In genomic region chr3:14957163-14957562, GRCh38 we compare ENCODE assay signal across 18 cellular contexts. TPM values are rescaled to one million over a fixed set of nuclear protein-coding genes. Genes with fewer than 3 reads are reported as not detected.
DNase-seq lines count a peak whose midpoint lies in the region; ATAC-seq and TF ChIP-seq lines count a peak whose summit lies in the region.
"Had no signal": no experiment of that assay in that cellular context is flagged by ENCODE, and none has a peak within 500 bp of the region (broad histone marks: within the 10 kb centered on the region; RNA-seq: fewer than 3 reads in every experiment).

No MANE protein-coding gene starts in this region.

- no peaks in the 10 kb centered on the region for H3K27me3 ChIP-seq in CD4-positive, CD25-positive, alpha-beta regulatory T cell (ENCODE audit: control insufficient read depth, insufficient read depth, low read length)
- H3K27me3 ChIP-seq in GM23338 (ENCODE audit: insufficient read depth): no peaks in the 10 kb centered on the region
- no peaks in the 10 kb centered on the region for H3K27me3 ChIP-seq in neural cell (ENCODE audit: insufficient read depth, low read depth, low read length)
- H3K27me3 ChIP-seq: BLaER1 treated with 17β-estradiol and CSF1 and Interleukin-3, amounts not matched to agents 10 nM and 100 nM had no signal

- peaks cover 28% of the 10 kb centered on the region for H3K4me1 ChIP-seq in CD4-positive, CD25-positive, alpha-beta regulatory T cell (ENCODE audit: control insufficient read depth, insufficient read depth, low read length, poor library complexity, severe bottlenecking)
- peaks cover 16% of the 10 kb centered on the region for H3K4me1 ChIP-seq in GM23338 (ENCODE audit: insufficient read depth)
- H3K4me1 ChIP-seq in OCI-LY7 (ENCODE audit: insufficient read depth, low read length, poor library complexity, severe bottlenecking): peaks cover 31% of the 10 kb centered on the region

- peaks cover 42% of the 10 kb centered on the region for H4K20me1 ChIP-seq in GM23338 (replicated peaks; ENCODE audit: insufficient read depth)
- H4K20me1 ChIP-seq in OCI-LY7 (ENCODE audit: insufficient read depth, low read length): no peaks in the 10 kb centered on the region
- no peaks in the 10 kb centered on the region for H4K20me1 ChIP-seq in neural cell (ENCODE audit: insufficient read depth)

- H3K4me2 ChIP-seq in GM23338 (no peak overlapping the region), OCI-LY7 (ENCODE audit: low read length) (peak overlapping the region; percentile 49), neural cell (ENCODE audit: low read length) (peak overlapping the region; percentile 27)

- peak overlapping the region; percentile 1 for H3K4me3 ChIP-seq in CD4-positive, CD25-positive, alpha-beta regulatory T cell (ENCODE audit: low read depth, low read length)
- H3K4me3 ChIP-seq in GM23338 (no peak overlapping the region), OCI-LY7 (ENCODE audit: low read depth, low read length, poor library complexity, severe bottlenecking) (no peak overlapping the region), neural cell (ENCODE audit: low read length) (peak overlapping the region; percentile 41)
- H3K4me3 ChIP-seq: BLaER1 treated with 17β-estradiol and CSF1 and Interleukin-3, amounts not matched to agents 10 nM and 100 nM; HAP-1; SK-N-MC had no signal

- CTCF ChIA-PET in OCI-LY7 (lab: Charles Lee; ENCODE audit: unreplicated experiment): interaction anchor here (1.1 kb wide), 1 partner anchor 9 kb away, joined by 4 read pairs; no protein-coding TSS in a partner anchor

- H3K27ac ChIP-seq in CD4-positive, CD25-positive, alpha-beta regulatory T cell (ENCODE audit: insufficient read depth, low read length, poor library complexity, severe bottlenecking): no peak overlapping the region
- H3K27ac ChIP-seq in GM23338 (ENCODE audit: low read depth) (no peak overlapping the region), OCI-LY7 (ENCODE audit: low read depth, low read length, poor library complexity, severe bottlenecking) (no peak overlapping the region), neural cell (ENCODE audit: low read length) (peak overlapping the region; percentile 74)
- H3K27ac ChIP-seq: BLaER1 treated with 17β-estradiol and CSF1 and Interleukin-3, amounts not matched to agents 10 nM and 100 nM; SK-N-MC had no signal

- H3K9ac ChIP-seq in neural cell (ENCODE audit: low read length): peak overlapping the region; percentile 48
- H3K9ac ChIP-seq: BLaER1 treated with 17β-estradiol and CSF1 and Interleukin-3, amounts not matched to agents 10 nM and 100 nM had no signal

- H3K4me1 Mint-ChIP-seq in CD4-positive, CD25-positive, alpha-beta regulatory T cell: peaks cover 48 to 70% (median 54%) of the 10 kb centered on the region in 4 donors
- H3K4me1 Mint-ChIP-seq in GM23338: peaks cover 31% of the 10 kb centered on the region

- no peaks in the 10 kb centered on the region for H3K9me3 ChIP-seq in CD4-positive, CD25-positive, alpha-beta regulatory T cell (ENCODE audit: control insufficient read depth in 2 of 2, low read length in 2 of 2)
- no peaks in the 10 kb centered on the region for H3K9me3 ChIP-seq in OCI-LY7 (ENCODE audit: low read length)
- H3K9me3 ChIP-seq in neural cell (ENCODE audit: low read length): no peaks in the 10 kb centered on the region
- H3K9me3 ChIP-seq: BLaER1 treated with 17β-estradiol and CSF1 and Interleukin-3, amounts not matched to agents 10 nM and 100 nM; HAP-1 had no signal

- POLR2A ChIA-PET in OCI-LY7 (lab: Charles Lee): interaction anchor here (0.6 to 1.8 kb wide), 4 partner anchors 9 to 639 kb away, joined by 3 to 5 read pairs (median 3); no protein-coding TSS in a partner anchor

- H3K36me3 Mint-ChIP-seq in CD4-positive, CD25-positive, alpha-beta regulatory T cell: peaks cover 12% of the 10 kb centered on the region
- 0 out of 3 replicates have a peak, but pooled peaks cover 5% of the 10 kb centered on the region for H3K36me3 Mint-ChIP-seq in GM23338 (ENCODE audit: low read depth)

- H3K9me3 Mint-ChIP-seq in CD4-positive, CD25-positive, alpha-beta regulatory T cell: no peaks in the 10 kb centered on the region
- H3K9me3 Mint-ChIP-seq in GM23338: no peaks in the 10 kb centered on the region
- H3K9me3 Mint-ChIP-seq: CD8-positive, alpha-beta memory T cell had no signal

- H3K79me2 ChIP-seq in GM23338 (replicated peaks; ENCODE audit: insufficient read depth): peaks cover 100% of the 10 kb centered on the region
- peaks cover 88% of the 10 kb centered on the region for H3K79me2 ChIP-seq in OCI-LY7 (ENCODE audit: insufficient read depth, low read depth, low read length)
- peaks cover 26% of the 10 kb centered on the region for H3K79me2 ChIP-seq in neural cell (replicated peaks; ENCODE audit: insufficient read depth, low read length)

- peaks cover 7% of the 10 kb centered on the region for H3K36me3 ChIP-seq in CD4-positive, CD25-positive, alpha-beta regulatory T cell (ENCODE audit: control insufficient read depth, insufficient read depth, low read length)
- H3K36me3 ChIP-seq in GM23338 (ENCODE audit: insufficient read depth) (no peaks in the 10 kb centered on the region; the same call in 1 of the 2 replicates), OCI-LY7 (ENCODE audit: insufficient read depth, low read length) (peaks cover 41% of the 10 kb centered on the region), neural cell (ENCODE audit: insufficient read depth, low read length) (peaks cover 4% of the 10 kb centered on the region)

- H3F3A ChIP-seq in GM23338 (replicated peaks; ENCODE audit: low read depth) (no peaks in the 10 kb centered on the region), neural cell (ENCODE audit: insufficient read depth, low read length, poor library complexity, severe bottlenecking) (no peaks in the 10 kb centered on the region)

- peak overlapping the region in 1 of 3 donors; percentile 23 for H3K27ac Mint-ChIP-seq in CD4-positive, CD25-positive, alpha-beta regulatory T cell
- no peak overlapping the region for H3K27ac Mint-ChIP-seq in GM23338

- no peaks in the 10 kb centered on the region for H3K27me3 Mint-ChIP-seq in CD4-positive, CD25-positive, alpha-beta regulatory T cell
- peaks cover 3% of the 10 kb centered on the region for H3K27me3 Mint-ChIP-seq in GM23338 (ENCODE audit: insufficient read depth, low read depth, poor library complexity)
- H3K27me3 Mint-ChIP-seq: CD8-positive, alpha-beta memory T cell had no signal

- no peak for ATAC-seq in CD4-positive, CD25-positive, alpha-beta regulatory T cell (ENCODE audit: low read depth in 2 of 2)
- peak; percentile 57 for ATAC-seq in GM23338
- no peak for ATAC-seq in HG03469 (IDR thresholded peaks at IDR 0.05; ENCODE audit: unreplicated experiment)
- no peak for ATAC-seq in Right ventricle myocardium superior (ENCODE audit: poor library complexity)

- TF ChIP-seq RAD21 in neural cell (conservative IDR thresholded peaks at IDR 0.05): no peak

- no peak for TF ChIP-seq CTCF in GM23338 (conservative IDR thresholded peaks at IDR 0.05; ENCODE audit: low read depth in 2 of 2)
- TF ChIP-seq CTCF in OCI-LY7 (conservative IDR thresholded peaks at IDR 0.05; ENCODE audit: low read length): no peak
- no peak for TF ChIP-seq CTCF in neural cell (IDR thresholded peaks at IDR 0.05; ENCODE audit: poor library complexity, severe bottlenecking)

- DNase-seq in CD4-positive, CD25-positive, alpha-beta regulatory T cell: no peak
- DNase-seq in GM23338 (ENCODE audit: low spot score) (no peak), OCI-LY7 (ENCODE audit: low spot score) (no peak), UCSD-AML1 (lab: John Stamatoyannopoulos, UW; ENCODE audit: unreplicated experiment) (no peak), Right ventricle myocardium superior (no peak)
- DNase-seq: CD8-positive, alpha-beta memory T cell; DMS53; NCI-H1105 treated with DMSO at 0.1 percent for 48 hours; NCI-H1694 treated with DMSO at 0.1 percent for 48 hours; NCI-H69; NK-92 treated with Interleukin-12 subunit alpha and Interleukin-12 subunit beta, amount 100 ng/mL, for 24 hours; OCI-M1; SHP77 had no signal

- BruUV-seq in OCI-LY7 (replicated peaks; lab: Mats Ljungman, UMichigan): no TSS peak

- intact Hi-C loops in OCI-LY7 (cut with micrococcal nuclease; ENCODE audit: unreplicated experiment): loop anchor here (2.0 kb wide), 1 partner anchor 68 kb away; no protein-coding TSS in a partner anchor
- intact Hi-C loops in Right ventricle myocardium superior (cut with DNase I): no loop called here

- H2AFZ ChIP-seq in GM23338 (no peak overlapping the region), OCI-LY7 (ENCODE audit: low read length) (no peak overlapping the region), neural cell (ENCODE audit: low read depth, low read length) (no peak overlapping the region)

- H3K4me3 Mint-ChIP-seq in CD4-positive, CD25-positive, alpha-beta regulatory T cell: peak overlapping the region in 1 of 4 donors; percentile 46
- no peak overlapping the region for H3K4me3 Mint-ChIP-seq in GM23338

- no peak for TF ChIP-seq EP300 in neural cell (conservative IDR thresholded peaks at IDR 0.05; ENCODE audit: poor library complexity, severe bottlenecking)

- H3K9me2 ChIP-seq in GM23338 (ENCODE audit: insufficient read depth) (no peaks in the 10 kb centered on the region), OCI-LY7 (ENCODE audit: insufficient read depth, low read length) (no peaks in the 10 kb centered on the region), neural cell (ENCODE audit: insufficient read depth, low read length) (no peaks in the 10 kb centered on the region)

TF ChIP-seq in neural cell, 6 proteins besides CTCF, POLR2A, EP300 and RAD21 (continues in another document):
- TF ChIP-seq TAF1 (IDR thresholded peaks at IDR 0.05; ENCODE audit: low read depth): no peak
- no peak for TF ChIP-seq SMC3 (conservative IDR thresholded peaks at IDR 0.05; ENCODE audit: poor library complexity)
- TF ChIP-seq MXI1 (conservative IDR thresholded peaks at IDR 0.05; ENCODE audit: poor library complexity, severe bottlenecking): no peak
- no peak for TF ChIP-seq EZH2 (IDR thresholded peaks at IDR 0.05; ENCODE audit: borderline replicate concordance, insufficient read depth, low read length, poor library complexity, severe bottlenecking)

RNA-seq across cellular contexts. Expression of gene NR2C2, which starts 9.8 kb away (rescaled TPM):
- total RNA-seq in CD4-positive, CD25-positive, alpha-beta regulatory T cell: 61.5 TPM
- polyA plus RNA-seq in CD4-positive, CD25-positive, alpha-beta regulatory T cell: 10 to 100 TPM in 3 of 4 donors, 1 to 10 TPM in 1; 9.3 to 13.8 (median 11.4) TPM
- total RNA-seq in GM23338 (2014; rRNA removed; shearing (Covaris generic)): 57.2 and 58.2 TPM in 2 replicates
- 11.4 and 12.0 TPM in 2 replicates for polyA plus RNA-seq in GM23338 (2016; fragmentation: Nextera tagmentation; extraction: Ambion mirVana)
- 28.0 and 35.9 TPM in 2 replicates for total RNA-seq in OCI-LY7 (2014; rRNA removed; shearing (Covaris generic))
- 62.1 and 62.3 TPM in 2 replicates for total RNA-seq in OCI-LY7 (2022)
- polyA plus RNA-seq in neural cell: 37.5 and 40.4 TPM in 2 replicates
- 74.0 and 99.9 TPM in 2 replicates for polyA minus RNA-seq in neural cell
- 25.4 TPM for total RNA-seq in Right ventricle myocardium superior

Comparison
In these comparisons a context has a peak if more than half of its experiments do, and no peak if none do; other contexts are left out.
1. H3K4me3 ChIP-seq: peak in CD4-positive, CD25-positive, alpha-beta regulatory T cell (single experiment) and neural cell (single experiment); none in GM23338 (single experiment) and OCI-LY7 (single experiment).